In the genomic region with DNA sequence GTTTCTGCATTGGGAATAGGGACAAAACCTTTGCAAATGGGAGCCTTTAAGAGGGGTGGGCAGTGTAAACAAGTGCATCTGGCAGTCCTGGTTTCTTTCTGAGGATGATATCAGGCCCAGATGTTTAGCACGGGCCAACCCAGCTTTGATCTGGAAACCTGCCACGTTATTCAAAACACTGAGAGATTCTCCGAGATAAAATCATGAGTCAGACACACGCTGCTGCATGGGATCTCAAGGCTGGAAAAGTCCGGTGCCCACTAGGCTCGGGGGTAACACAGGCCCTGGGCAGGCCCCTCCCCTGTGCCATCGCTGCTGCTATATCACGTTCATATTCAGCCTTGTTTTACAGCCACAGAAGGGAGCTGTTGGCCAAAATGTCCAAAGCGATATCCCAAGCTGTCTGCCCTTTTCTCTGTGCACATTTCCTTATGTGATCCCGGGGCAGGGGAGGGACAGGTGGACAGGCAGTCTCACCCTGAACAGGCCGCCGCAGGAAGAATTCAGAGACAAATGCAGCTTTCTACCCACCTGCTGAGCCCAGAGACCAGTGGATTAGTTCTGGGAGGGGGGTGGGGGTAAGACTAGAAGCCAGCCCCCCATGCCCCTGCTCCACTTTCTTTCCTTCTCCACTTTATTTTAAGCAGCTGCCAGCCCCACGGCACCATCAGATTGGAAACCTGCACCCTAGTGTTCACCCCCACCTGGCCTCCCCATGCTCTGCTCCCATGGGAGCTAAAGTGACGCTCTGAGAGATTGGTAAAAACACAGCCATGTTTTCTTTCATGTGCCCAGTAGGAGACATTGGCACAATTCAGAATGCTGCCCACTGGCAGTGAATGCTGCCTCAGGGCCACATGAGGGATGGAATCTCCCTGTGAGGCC, we compare ENCODE assay signal across 9 cellular contexts.
DNase-seq lines count a peak whose midpoint lies in the region; ATAC-seq and TF ChIP-seq lines count a peak whose summit lies in the region.
"Had no signal": no experiment of that assay in that cellular context is flagged by ENCODE, and none has a peak within 500 bp of the region (broad histone marks: within the 10 kb centered on the region; RNA-seq: fewer than 3 reads in every experiment).

No MANE protein-coding gene starts in this region.

- peak; percentile 57 for DNase-seq in LNCaP clone FGC (ENCODE audit: low read depth)
- DNase-seq in astrocyte of the hippocampus (ENCODE audit: low read depth, low spot score), result peak; percentile 41
- peak; percentile 68 for DNase-seq in hepatocyte (ENCODE audit: low spot score)
- DNase-seq in tibial artery, result peak; percentile 76 to 87
- no peak for DNase-seq in SIG-M5 (lab: John Stamatoyannopoulos, UW)
- no peak for DNase-seq in glutamatergic neuron
- DNase-seq in activated T-helper 1 cell treated with anti-CD3 and anti-CD28 coated beads, Interleukin-12 subunit alpha, Interleukin-12 subunit beta, Interleukin-2, Interleukin-4 antibody, amounts not matched to agents 30 ng/mL and 10 ng/mL and 1 ng/mL, durations not matched to agents 14 hours and 24 hours and 36 hours (ENCODE audit: low spot score), result no peak

- no peak overlapping the region for H3K4me3 Mint-ChIP-seq in glutamatergic neuron (ENCODE audit: unreplicated experiment)
- no peak overlapping the region for H3K4me3 Mint-ChIP-seq in activated T-helper 1 cell treated with anti-CD3 and anti-CD28 coated beads, Interleukin-12 subunit alpha, Interleukin-12 subunit beta, Interleukin-2, Interleukin-4 antibody, amounts not matched to agents 30 ng/mL and 10 ng/mL and 1 ng/mL, durations not matched to agents 14 hours and 24 hours and 36 hours

- WGBS in hepatocyte (ENCODE audit: low lambda C conversion rate, missing lambda C conversion rate), result 46% methylated on average over 14 of the region's 14 CpGs

- no peak for ATAC-seq in GM19463 (IDR thresholded peaks at IDR 0.05; ENCODE audit: unreplicated experiment)

- H3K36me3 ChIP-seq in hepatocyte (replicated peaks; ENCODE audit: insufficient read depth, low read depth), result no peaks in the 10 kb centered on the region
- peaks cover 35 to 56% (median 43%) of the 10 kb centered on the region in 3 donors for H3K36me3 ChIP-seq in tibial artery

- H3K9me3 Mint-ChIP-seq in glutamatergic neuron (ENCODE audit: unreplicated experiment), result peaks cover 4% of the 10 kb centered on the region
- no peaks in the 10 kb centered on the region for H3K9me3 Mint-ChIP-seq in activated T-helper 1 cell treated with anti-CD3 and anti-CD28 coated beads, Interleukin-12 subunit alpha, Interleukin-12 subunit beta, Interleukin-2, Interleukin-4 antibody, amounts not matched to agents 30 ng/mL and 10 ng/mL and 1 ng/mL, durations not matched to agents 14 hours and 24 hours and 36 hours

- H2AFZ ChIP-seq in hepatocyte, result no peak overlapping the region

- TF ChIP-seq CTCF in LNCaP clone FGC (IDR thresholded peaks at IDR 0.05; ENCODE audit: control insufficient read depth, extremely low read depth, insufficient read depth), result 0 out of 2 replicates have a peak, but pooled peaks have one; percentile 17
- TF ChIP-seq CTCF in hepatocyte (IDR thresholded peaks at IDR 0.05; ENCODE audit: poor library complexity), result no peak
- no peak for TF ChIP-seq CTCF in tibial artery (IDR thresholded peaks at IDR 0.05)
- no peak for TF ChIP-seq CTCF in glutamatergic neuron (IDR thresholded peaks at IDR 0.05; ENCODE audit: partially characterized antibody, unreplicated experiment)

- H3K9me2 ChIP-seq in hepatocyte (replicated peaks; ENCODE audit: insufficient read depth), result no peaks in the 10 kb centered on the region

- no peak overlapping the region for H3K4me2 ChIP-seq in hepatocyte

- no peak overlapping the region for H3K27ac Mint-ChIP-seq in glutamatergic neuron (ENCODE audit: unreplicated experiment)
- no peak overlapping the region for H3K27ac Mint-ChIP-seq in activated T-helper 1 cell treated with anti-CD3 and anti-CD28 coated beads, Interleukin-12 subunit alpha, Interleukin-12 subunit beta, Interleukin-2, Interleukin-4 antibody, amounts not matched to agents 30 ng/mL and 10 ng/mL and 1 ng/mL, durations not matched to agents 14 hours and 24 hours and 36 hours

- H3K4me3 ChIP-seq in LNCaP clone FGC (ENCODE audit: low read depth, low read length) (no peak overlapping the region), hepatocyte (no peak overlapping the region), tibial artery (no peak overlapping the region)

- no peaks in the 10 kb centered on the region for H3K4me1 Mint-ChIP-seq in glutamatergic neuron (ENCODE audit: low read depth, unreplicated experiment)
- peaks cover 9% of the 10 kb centered on the region for H3K4me1 Mint-ChIP-seq in activated T-helper 1 cell treated with anti-CD3 and anti-CD28 coated beads, Interleukin-12 subunit alpha, Interleukin-12 subunit beta, Interleukin-2, Interleukin-4 antibody, amounts not matched to agents 30 ng/mL and 10 ng/mL and 1 ng/mL, durations not matched to agents 14 hours and 24 hours and 36 hours (ENCODE audit: low read depth)

- H3K9me3 ChIP-seq in hepatocyte (ENCODE audit: low read depth) (no peaks in the 10 kb centered on the region), tibial artery (no peaks in the 10 kb centered on the region)

- H3K27me3 Mint-ChIP-seq in glutamatergic neuron (ENCODE audit: unreplicated experiment), result peaks cover 5% of the 10 kb centered on the region
- peaks cover 3% of the 10 kb centered on the region for H3K27me3 Mint-ChIP-seq in activated T-helper 1 cell treated with anti-CD3 and anti-CD28 coated beads, Interleukin-12 subunit alpha, Interleukin-12 subunit beta, Interleukin-2, Interleukin-4 antibody, amounts not matched to agents 30 ng/mL and 10 ng/mL and 1 ng/mL, durations not matched to agents 14 hours and 24 hours and 36 hours (ENCODE audit: insufficient read depth)

- H3K27me3 ChIP-seq in hepatocyte (no peaks in the 10 kb centered on the region), tibial artery (no peaks in the 10 kb centered on the region)

- H3K36me3 Mint-ChIP-seq in glutamatergic neuron (ENCODE audit: unreplicated experiment), result peaks cover 5% of the 10 kb centered on the region
- peaks cover 2% of the 10 kb centered on the region for H3K36me3 Mint-ChIP-seq in activated T-helper 1 cell treated with anti-CD3 and anti-CD28 coated beads, Interleukin-12 subunit alpha, Interleukin-12 subunit beta, Interleukin-2, Interleukin-4 antibody, amounts not matched to agents 30 ng/mL and 10 ng/mL and 1 ng/mL, durations not matched to agents 14 hours and 24 hours and 36 hours (ENCODE audit: low read depth)

- no peaks in the 10 kb centered on the region for H4K20me1 ChIP-seq in hepatocyte (ENCODE audit: insufficient read depth, poor library complexity, severe bottlenecking)

- no peak overlapping the region for H3K27ac ChIP-seq in hepatocyte
- peak overlapping the region; percentile 62 to 70 for H3K27ac ChIP-seq in tibial artery
- H3K27ac ChIP-seq: HL-60 had no signal

- no peaks in the 10 kb centered on the region for H3K79me2 ChIP-seq in hepatocyte

- H3K4me1 ChIP-seq in hepatocyte (ENCODE audit: insufficient read depth), result no peaks in the 10 kb centered on the region
- peaks cover 6 to 59% (median 32%) of the 10 kb centered on the region in 4 donors for H3K4me1 ChIP-seq in tibial artery

- intact Hi-C loops in tibial artery (cut with DNase I; ENCODE audit: low total_unique reads), result no loop called here
- intact Hi-C loops in activated T-helper 1 cell treated with anti-CD3 and anti-CD28 coated beads, Interleukin-12 subunit alpha, Interleukin-12 subunit beta, Interleukin-2, Interleukin-4 antibody, amounts not matched to agents 30 ng/mL and 10 ng/mL and 1 ng/mL, durations not matched to agents 14 hours and 24 hours and 36 hours (cut with micrococcal nuclease), result no loop called here

Comparison
In these comparisons a context has a peak if more than half of its experiments do, and no peak if none do; other contexts are left out.
1. DNase-seq: peak in LNCaP clone FGC (single experiment), astrocyte of the hippocampus (single experiment), hepatocyte (single experiment) and tibial artery (2 of 2); none in SIG-M5 (single experiment), glutamatergic neuron (single experiment) and activated T-helper 1 cell treated with anti-CD3 and anti-CD28 coated beads, Interleukin-12 subunit alpha, Interleukin-12 subunit beta, Interleukin-2, Interleukin-4 antibody, amounts not matched to agents 30 ng/mL and 10 ng/mL and 1 ng/mL, durations not matched to agents 14 hours and 24 hours and 36 hours (single experiment).